25 cellular contexts compared by ENCODE assay signal in genomic region chr1:187570166-187570565, GRCh38.
"Had no signal": no experiment of that assay in that cellular context is flagged by ENCODE, and none has a peak within 500 bp of the region (broad histone marks: within the 10 kb centered on the region; RNA-seq: fewer than 3 reads in every experiment).

No MANE protein-coding gene starts in this region.

- H3K36me3 Mint-ChIP-seq: natural killer cell; neural progenitor cell; stimulated activated effector memory CD8-positive, alpha-beta T cell treated with anti-CD3 and anti-CD28 coated beads, Interleukin-12 subunit alpha, Interleukin-12 subunit beta, amount 100 ng/mL, for 72 hours; stimulated activated naive B cell treated with anti-CD40 and anti-IgM and Interleukin-4, amounts not matched to agents 10 μg/mL and 1 μg/mL and 100 μg/mL, for 72 hours had no signal

- H3K27me3 ChIP-seq: neural progenitor cell, right lobe of liver, sigmoid colon, stomach, thyroid gland, tibial nerve, upper lobe of left lung, vagina had no signal

- H3K4me2 ChIP-seq: neural progenitor cell had no signal

- ATAC-seq: natural killer cell; pancreas; right cardiac atrium; right lobe of liver; stimulated activated effector memory CD8-positive, alpha-beta T cell treated with anti-CD3 and anti-CD28 coated beads, Interleukin-12 subunit alpha, Interleukin-12 subunit beta, amount 100 ng/mL, for 72 hours; stimulated activated naive B cell treated with anti-CD40 and anti-IgM and Interleukin-4, amounts not matched to agents 10 μg/mL and 1 μg/mL and 100 μg/mL, for 72 hours had no signal

- H3K27ac ChIP-seq: neural progenitor cell, pancreas, prostate gland, right lobe of liver, sigmoid colon, stomach, thoracic aorta, thyroid gland, tibial nerve, upper lobe of left lung, vagina had no signal

- H3K27me3 Mint-ChIP-seq: stimulated activated naive B cell treated with anti-CD40 and anti-IgM and Interleukin-4, amounts not matched to agents 10 μg/mL and 1 μg/mL and 100 μg/mL, for 72 hours; stimulated activated naive CD8-positive, alpha-beta T cell treated with anti-CD3 and anti-CD28 coated beads, Interleukin-15, Interleukin-2, amounts not matched to agents 100 ng/mL and 50 ng/mL, for 24 hours had no signal

- H2AFZ ChIP-seq: neural progenitor cell had no signal

- H3K9me3 Mint-ChIP-seq: nephron, neural progenitor cell had no signal

- H3K27ac Mint-ChIP-seq: natural killer cell; nephron; neural progenitor cell; stimulated activated effector memory CD8-positive, alpha-beta T cell treated with anti-CD3 and anti-CD28 coated beads, Interleukin-12 subunit alpha, Interleukin-12 subunit beta, amount 100 ng/mL, for 72 hours; stimulated activated naive B cell treated with anti-CD40 and anti-IgM and Interleukin-4, amounts not matched to agents 10 μg/mL and 1 μg/mL and 100 μg/mL, for 72 hours; stimulated activated naive CD8-positive, alpha-beta T cell treated with anti-CD3 and anti-CD28 coated beads, Interleukin-15, Interleukin-2, amounts not matched to agents 100 ng/mL and 50 ng/mL, for 24 hours had no signal

- H3K9ac ChIP-seq: neural progenitor cell had no signal

- H3K36me3 ChIP-seq: neural progenitor cell, pancreas, prostate gland, right lobe of liver, sigmoid colon, stomach, thoracic aorta, thyroid gland, tibial nerve, upper lobe of left lung, vagina had no signal

- H3K4me3 ChIP-seq: neural progenitor cell, pancreas, prostate gland, right lobe of liver, sigmoid colon, stomach, thoracic aorta, thyroid gland, tibial nerve, upper lobe of left lung, vagina had no signal

- H3K4me1 ChIP-seq: neural progenitor cell, pancreas, prostate gland, right lobe of liver, sigmoid colon, stomach, thyroid gland, tibial nerve, upper lobe of left lung, vagina had no signal

- H3K9me3 ChIP-seq: pancreas, prostate gland, right lobe of liver, sigmoid colon, stomach, thoracic aorta, thyroid gland, tibial nerve, upper lobe of left lung, vagina had no signal

- H3K4me3 Mint-ChIP-seq: natural killer cell; nephron; neural progenitor cell; stimulated activated effector memory CD8-positive, alpha-beta T cell treated with anti-CD3 and anti-CD28 coated beads, Interleukin-12 subunit alpha, Interleukin-12 subunit beta, amount 100 ng/mL, for 72 hours; stimulated activated naive B cell treated with anti-CD40 and anti-IgM and Interleukin-4, amounts not matched to agents 10 μg/mL and 1 μg/mL and 100 μg/mL, for 72 hours; stimulated activated naive CD8-positive, alpha-beta T cell treated with anti-CD3 and anti-CD28 coated beads, Interleukin-15, Interleukin-2, amounts not matched to agents 100 ng/mL and 50 ng/mL, for 24 hours had no signal

- DNase-seq: natural killer cell; pancreas; retina; right cardiac atrium; right lobe of liver; sigmoid colon; small intestine; stimulated activated CD4-positive, alpha-beta T cell treated with anti-CD3 and anti-CD28 coated beads, Interleukin-15, amount 100 ng/mL, for 24 hours; stimulated activated CD4-positive, alpha-beta T cell treated with anti-CD3 and anti-CD28 coated beads, Interleukin-2, amount 100 ng/mL, for 24 hours; stimulated activated CD4-positive, alpha-beta T cell treated with anti-CD3 and anti-CD28 coated beads, Interleukin-2, amount 100 ng/mL, for 48 hours; stimulated activated CD4-positive, alpha-beta T cell treated with anti-CD3 and anti-CD28 coated beads, Interleukin-4, amount 100 ng/mL, for 24 hours; stimulated activated naive B cell treated with anti-CD40 and anti-IgM and Interleukin-4, amounts not matched to agents 10 μg/mL and 1 μg/mL and 100 μg/mL, for 72 hours; stimulated activated naive CD4-positive, alpha-beta T cell treated with Interleukin-2 at 50 U/mL for 16 hours; stomach; thyroid gland; trophoblast cell; upper lobe of left lung had no signal

- H3K4me1 Mint-ChIP-seq: natural killer cell; nephron; neural progenitor cell; stimulated activated effector memory CD8-positive, alpha-beta T cell treated with anti-CD3 and anti-CD28 coated beads, Interleukin-12 subunit alpha, Interleukin-12 subunit beta, amount 100 ng/mL, for 72 hours; stimulated activated naive B cell treated with anti-CD40 and anti-IgM and Interleukin-4, amounts not matched to agents 10 μg/mL and 1 μg/mL and 100 μg/mL, for 72 hours had no signal
